Comparison of ENCODE assay signal across 1 cellular context in genomic region chr19:15025237-15025636, GRCh38.
TF ChIP-seq lines count a peak whose summit lies in the region.

No MANE protein-coding gene starts in this region.

TF ChIP-seq in K562, 482 proteins besides CTCF, POLR2A, EP300 and RAD21:
- TF ChIP-seq CEBPB (tag; IDR thresholded peaks at IDR 0.05) (peak; percentile 42; the same call in 1 of the 2 replicates), ESRRA (IDR thresholded peaks at IDR 0.05; ENCODE audit: borderline replicate concordance, low read depth) (no peak)
TF ChIP-seq in K562: peak in this region for 1.
